In genomic region chr1:11567244-11568065, GRCh38 we compare ENCODE assay signal across 15 cellular contexts.
"Had no signal": no experiment of that assay in that cellular context is flagged by ENCODE, and none has a peak within 500 bp of the region (broad histone marks: within the 10 kb centered on the region; RNA-seq: fewer than 3 reads in every experiment).

No MANE protein-coding gene starts in this region.

- H3K27ac Mint-ChIP-seq: activated naive CD4-positive, alpha-beta T cell treated with anti-CD3 and anti-CD28 coated beads, Interleukin-2, amount 50 U/mL, for 24 hours; naive B cell had no signal

- H3K4me3 Mint-ChIP-seq: activated naive CD4-positive, alpha-beta T cell treated with anti-CD3 and anti-CD28 coated beads, Interleukin-2, amount 50 U/mL, for 24 hours; central memory CD8-positive, alpha-beta T cell; naive B cell had no signal

- H3K4me1 Mint-ChIP-seq: central memory CD8-positive, alpha-beta T cell had no signal

- DNase-seq: activated CD4-positive, alpha-beta T cell treated with anti-CD3 and anti-CD28 coated beads, Interleukin-2, amount 50 U/mL, for 4 hours; activated gamma-delta T cell; colonic mucosa; hypothalamus; islet precursor cell; left lung; mammary epithelial cell; naive B cell; sigmoid colon; stimulated activated naive CD4-positive, alpha-beta T cell; upper lobe of right lung had no signal

- ATAC-seq: left lung, upper lobe of right lung had no signal

- H3K4me1 ChIP-seq: ascending aorta, colonic mucosa, left lung, sigmoid colon, upper lobe of right lung had no signal

- H3K36me3 Mint-ChIP-seq: activated naive CD4-positive, alpha-beta T cell treated with anti-CD3 and anti-CD28 coated beads, Interleukin-2, amount 50 U/mL, for 24 hours; naive B cell had no signal

- H3K9me3 Mint-ChIP-seq: activated naive CD4-positive, alpha-beta T cell treated with anti-CD3 and anti-CD28 coated beads, Interleukin-2, amount 50 U/mL, for 24 hours; central memory CD8-positive, alpha-beta T cell had no signal

- H3K36me3 ChIP-seq: ascending aorta, colonic mucosa, left lung, neutrophil, sigmoid colon, upper lobe of right lung had no signal

- H3K9me3 ChIP-seq: ascending aorta, colonic mucosa, left lung, neutrophil, sigmoid colon, upper lobe of right lung had no signal

- H3K27me3 ChIP-seq: ascending aorta, colonic mucosa had no signal

- H3K4me3 ChIP-seq: ascending aorta, colonic mucosa, left lung, sigmoid colon, upper lobe of right lung had no signal

- H3K27ac ChIP-seq: ascending aorta, colonic mucosa, left lung, neutrophil, sigmoid colon, upper lobe of right lung had no signal
